8 cellular contexts compared by ENCODE assay signal in genomic region chr2:33583194-33583938, GRCh38. TPM values are rescaled to one million over a fixed set of nuclear protein-coding genes. Genes with fewer than 3 reads are reported as not detected.
A peak's percentile ranks its signal among the peaks of the same experiment; 100 is the strongest.
DNase-seq lines count a peak whose midpoint lies in the region; ATAC-seq and TF ChIP-seq lines count a peak whose summit lies in the region.

No MANE protein-coding gene starts in this region.

- H3K4me1 Mint-ChIP-seq in neural crest cell, result peaks cover 8% of the 10 kb centered on the region
- H3K4me1 Mint-ChIP-seq in T-helper 2 cell treated with Interferon-gamma antibody and Interleukin-4, amounts not matched to agents 5 μg/mL and 100 μg/mL, for 36 hours (ENCODE audit: low read depth), result peaks cover 23% of the 10 kb centered on the region

- H3K27me3 ChIP-seq in BJ (ENCODE audit: control insufficient read depth, insufficient read depth, low read length), result no peaks in the 10 kb centered on the region

- H3K4me3 Mint-ChIP-seq in neural crest cell, result no peak overlapping the region
- no peak overlapping the region for H3K4me3 Mint-ChIP-seq in T-helper 2 cell treated with Interferon-gamma antibody and Interleukin-4, amounts not matched to agents 5 μg/mL and 100 μg/mL, for 36 hours

- no peak for TF ChIP-seq POLR2A in erythroblast (IDR thresholded peaks at IDR 0.05; ENCODE audit: low read length)

- peaks cover 7% of the 10 kb centered on the region for H3K36me3 Mint-ChIP-seq in neural crest cell (ENCODE audit: low read depth)
- H3K36me3 Mint-ChIP-seq in T-helper 2 cell treated with Interferon-gamma antibody and Interleukin-4, amounts not matched to agents 5 μg/mL and 100 μg/mL, for 36 hours (ENCODE audit: low read depth), result peaks cover 38% of the 10 kb centered on the region

- TF ChIP-seq CTCF in BJ (IDR thresholded peaks at IDR 0.05; ENCODE audit: insufficient read depth, low read depth, low read length), result peak; percentile 77
- peak; percentile 66 for TF ChIP-seq CTCF in GM12874 (IDR thresholded peaks at IDR 0.05; ENCODE audit: insufficient read depth, low read depth, low read length)
- TF ChIP-seq CTCF in neural crest cell (conservative IDR thresholded peaks at IDR 0.05), result peak; percentile 90

- H3K27ac Mint-ChIP-seq in neural crest cell (ENCODE audit: unreplicated experiment), result no peak overlapping the region
- H3K27ac Mint-ChIP-seq in T-helper 2 cell treated with Interferon-gamma antibody and Interleukin-4, amounts not matched to agents 5 μg/mL and 100 μg/mL, for 36 hours, result no peak overlapping the region

- no peak for DNase-seq in BJ (ENCODE audit: low read depth)
- peak; percentile 42 for DNase-seq in SKM-1 (lab: John Stamatoyannopoulos, UW; ENCODE audit: unreplicated experiment)
- DNase-seq in erythroblast (lab: John Stamatoyannopoulos, UW), result peak; percentile 25 to 68
- peak; percentile 16 for DNase-seq in neural crest cell (ENCODE audit: low read depth, low spot score)
- DNase-seq in T-helper 2 cell treated with Interferon-gamma antibody and Interleukin-4, amounts not matched to agents 5 μg/mL and 100 μg/mL, for 36 hours (ENCODE audit: low spot score), result no peak

- peaks cover 10% of the 10 kb centered on the region for H3K36me3 ChIP-seq in BJ (ENCODE audit: control insufficient read depth, insufficient read depth, low read length)

- no peak overlapping the region for H3K4me3 ChIP-seq in BJ (ENCODE audit: low read depth, low read length)

- CTCF ChIA-PET in BJ (lab: Yijun Ruan, JAX), result interaction anchor here (0.5 to 3.3 kb wide), 24 partner anchors 10 to 961 kb away, joined by 3 to 25 read pairs (median 3); partner anchors contain the start of genes FAM98A and RASGRP3

- no peaks in the 10 kb centered on the region for H3K27me3 Mint-ChIP-seq in neural crest cell (ENCODE audit: low read depth)
- no peaks in the 10 kb centered on the region for H3K27me3 Mint-ChIP-seq in T-helper 2 cell treated with Interferon-gamma antibody and Interleukin-4, amounts not matched to agents 5 μg/mL and 100 μg/mL, for 36 hours (ENCODE audit: low read depth)

- POLR2A ChIA-PET in BJ (lab: Charles Lee), result no interaction called here

- no peaks in the 10 kb centered on the region for H3K9me3 Mint-ChIP-seq in neural crest cell
- no peaks in the 10 kb centered on the region for H3K9me3 Mint-ChIP-seq in T-helper 2 cell treated with Interferon-gamma antibody and Interleukin-4, amounts not matched to agents 5 μg/mL and 100 μg/mL, for 36 hours

- peak; percentile 41 for ATAC-seq in HG03558 (IDR thresholded peaks at IDR 0.05; ENCODE audit: extremely low read depth, unreplicated experiment)
- ATAC-seq in activated CD4-positive, CD25-positive, alpha-beta regulatory T cell treated with anti-CD3 and anti-CD28 coated beads, Interleukin-2, amount 50 U/mL, for 24 hours, result no peak

RNA-seq across cellular contexts. Expression of gene FAM98A, which starts 15.7 kb away (rescaled TPM):
- 98.7 and 135 TPM in 2 replicates for polyA plus RNA-seq in BJ (2011; rRNA removed)
- polyA minus RNA-seq in BJ (2011; rRNA and poly(A)+ RNA removed), result 48.1 and 49.6 TPM in 2 replicates
- total RNA-seq in neural crest cell, result 41.7 and 51.5 TPM in 2 replicates

Comparison
In these comparisons a context has a peak if more than half of its experiments do, and no peak if none do; other contexts are left out.
1. DNase-seq: peak in SKM-1 (single experiment), erythroblast (2 of 2) and neural crest cell (single experiment); none in BJ (single experiment) and T-helper 2 cell treated with Interferon-gamma antibody and Interleukin-4, amounts not matched to agents 5 μg/mL and 100 μg/mL, for 36 hours (single experiment).
2. Peak in every context shown above with its lines, with median percentiles within 50 percentile points of each other: CTCF ChIP-seq.